Comparison of ENCODE assay signal across 17 cellular contexts in genomic region chr19:13029301-13029880, GRCh38. TPM values are rescaled to one million over a fixed set of nuclear protein-coding genes. Genes with fewer than 3 reads are reported as not detected.
DNase-seq lines count a peak whose midpoint lies in the region; ATAC-seq and TF ChIP-seq lines count a peak whose summit lies in the region.
"Had no signal": no experiment of that assay in that cellular context is flagged by ENCODE, and none has a peak within 500 bp of the region (broad histone marks: within the 10 kb centered on the region; RNA-seq: fewer than 3 reads in every experiment).

No MANE protein-coding gene starts in this region.

- DNase-seq in GM23338 (ENCODE audit: low spot score) (no peak), caudate nucleus (lab: John Stamatoyannopoulos, UW) (no peak), mesenchymal stem cell (no peak), thoracic aorta (ENCODE audit: low spot score) (no peak), NCI-H2171 treated with DMSO at 0.1 percent for 48 hours (lab: John Stamatoyannopoulos, UW) (no peak), DMS53 (lab: John Stamatoyannopoulos, UW) (no peak), globus pallidus (ENCODE audit: low spot score) (no peak)
- DNase-seq in activated CD4-positive, alpha-beta T cell treated with anti-CD3 and anti-CD28 coated beads for 4 hours = no peak
- DNase-seq: amniotic stem cell, cortex of kidney, GDM1, GOT3, kidney, NCI-H1092 treated with DMSO at 0.1 percent for 48 hours, T-cell had no signal

- no peaks in the 10 kb centered on the region for H3K79me1 ChIP-seq in mesenchymal stem cell (replicated peaks; ENCODE audit: low read length, poor library complexity, severe bottlenecking)

- H3K18ac ChIP-seq in mesenchymal stem cell (ENCODE audit: low read depth in 1 of 2, low read length in 2 of 2) = no peak overlapping the region

- H3K9me3 Mint-ChIP-seq in GM23338 = peaks cover 5% of the 10 kb centered on the region; the same call in 1 of the 3 replicates
- H3K9me3 Mint-ChIP-seq: activated CD8-positive, alpha-beta T cell treated with anti-CD3 and anti-CD28 coated beads for 36 hours; T-cell had no signal

- H3K36me3 ChIP-seq in GM23338 (ENCODE audit: insufficient read depth) = no peaks in the 10 kb centered on the region
- H3K36me3 ChIP-seq in mesenchymal stem cell (ENCODE audit: control insufficient read depth in 1 of 2, insufficient read depth in 2 of 2, low read depth in 1 of 2, low read length in 2 of 2) = peaks cover 0 to 74% of the 10 kb centered on the region in 2 experiments
- H3K36me3 ChIP-seq in thoracic aorta = no peaks in the 10 kb centered on the region

- no peak overlapping the region for H3K14ac ChIP-seq in mesenchymal stem cell (ENCODE audit: low read length in 2 of 2)

- H3K4me3 ChIP-seq in GM23338 (no peak overlapping the region), mesenchymal stem cell (ENCODE audit: insufficient read depth in 1 of 2, low read depth in 1 of 2, low read length in 2 of 2) (peak overlapping the region in 1 of 2 experiments; percentile 97), thoracic aorta (peak overlapping the region; percentile 39)
- H3K4me3 ChIP-seq: K562 had no signal

- no peaks in the 10 kb centered on the region; the same call in 2 of the 3 replicates for H3K36me3 Mint-ChIP-seq in GM23338 (ENCODE audit: low read depth)

- no peak overlapping the region for H2BK5ac ChIP-seq in mesenchymal stem cell (ENCODE audit: low read depth, low read length, poor library complexity, severe bottlenecking)

- no peaks in the 10 kb centered on the region for H3K79me2 ChIP-seq in GM23338 (replicated peaks; ENCODE audit: insufficient read depth)

- peak overlapping the region; percentile 99 for H3K9ac ChIP-seq in mesenchymal stem cell (ENCODE audit: low read length)

- H2BK12ac ChIP-seq in mesenchymal stem cell (ENCODE audit: low read length in 2 of 2) = no peak overlapping the region

- H3K9me2 ChIP-seq in GM23338 (ENCODE audit: insufficient read depth) = no peaks in the 10 kb centered on the region

- peaks cover 77% of the 10 kb centered on the region for H3K27me3 Mint-ChIP-seq in GM23338 (ENCODE audit: insufficient read depth, low read depth, poor library complexity)

- H3F3A ChIP-seq in GM23338 (replicated peaks; ENCODE audit: low read depth) = peaks cover 17% of the 10 kb centered on the region

- no peak overlapping the region for H2AK5ac ChIP-seq in mesenchymal stem cell (ENCODE audit: low read length, severe bottlenecking)

- H3K27me3 ChIP-seq in GM23338 (ENCODE audit: insufficient read depth) (peaks cover 84% of the 10 kb centered on the region), mesenchymal stem cell (ENCODE audit: control insufficient read depth in 1 of 2, insufficient read depth in 1 of 2, low read length in 2 of 2) (peaks cover 0 to 50% of the 10 kb centered on the region in 2 experiments), thoracic aorta (replicated peaks; ENCODE audit: insufficient read depth) (no peaks in the 10 kb centered on the region)

- peaks cover 24% of the 10 kb centered on the region for H3K4me1 Mint-ChIP-seq in GM23338

- H3K9me3 ChIP-seq in mesenchymal stem cell (ENCODE audit: control insufficient read depth, low read length) (no peaks in the 10 kb centered on the region), thoracic aorta (no peaks in the 10 kb centered on the region)

- H3K4me1 ChIP-seq in GM23338 (ENCODE audit: insufficient read depth) (peaks cover 24% of the 10 kb centered on the region), mesenchymal stem cell (ENCODE audit: control insufficient read depth, insufficient read depth, low read depth, low read length) (peaks cover 27% of the 10 kb centered on the region), thoracic aorta (ENCODE audit: control insufficient read depth in 1 of 2, low read depth in 2 of 2) (peaks cover 64 to 98% of the 10 kb centered on the region in 2 donors)

- H3K4ac ChIP-seq in mesenchymal stem cell (ENCODE audit: low read depth in 1 of 2, low read length in 2 of 2) = no peak overlapping the region

- no peak overlapping the region for H4K8ac ChIP-seq in mesenchymal stem cell (ENCODE audit: low read length)

- H2AFZ ChIP-seq in GM23338 (no peak overlapping the region), mesenchymal stem cell (ENCODE audit: low read depth, low read length) (no peak overlapping the region)

- H3K4me2 ChIP-seq in GM23338 (no peak overlapping the region), mesenchymal stem cell (ENCODE audit: low read length, poor library complexity, severe bottlenecking) (no peak overlapping the region)

- no peak overlapping the region for H2BK120ac ChIP-seq in mesenchymal stem cell (ENCODE audit: low read depth, low read length)

- TF ChIP-seq CTCF in GM23338 (conservative IDR thresholded peaks at IDR 0.05; ENCODE audit: low read depth in 2 of 2) (no peak), thoracic aorta (IDR thresholded peaks at IDR 0.05) (no peak)

- ATAC-seq in GM23338 (no peak), thoracic aorta (ENCODE audit: insufficient number of reproducible peaks, low FRiP score, low read depth) (no peak)
- ATAC-seq: activated CD8-positive, alpha-beta T cell treated with anti-CD3 and anti-CD28 coated beads for 36 hours; K562; T-cell had no signal

- 58% methylated on average over 6 of the region's 9 CpGs for WGBS in mesenchymal stem cell

- peaks cover 12% of the 10 kb centered on the region; the same call in 1 of the 2 replicates for H4K20me1 ChIP-seq in GM23338 (replicated peaks; ENCODE audit: insufficient read depth)

- no peak overlapping the region for H2BK15ac ChIP-seq in mesenchymal stem cell (ENCODE audit: low read depth, poor library complexity, severe bottlenecking)

- no peak overlapping the region for H3K27ac Mint-ChIP-seq in GM23338
- H3K27ac Mint-ChIP-seq: activated CD8-positive, alpha-beta T cell treated with anti-CD3 and anti-CD28 coated beads for 36 hours; T-cell had no signal

- H3K27ac ChIP-seq in GM23338 (ENCODE audit: low read depth) (no peak overlapping the region), caudate nucleus (ENCODE audit: low read depth, low read length) (peak overlapping the region; percentile 99), mesenchymal stem cell (ENCODE audit: low read length, poor library complexity, severe bottlenecking) (no peak overlapping the region), thoracic aorta (peak overlapping the region; percentile 98 to 99)

- H4K91ac ChIP-seq in mesenchymal stem cell (ENCODE audit: low read length) = no peak overlapping the region

- H3K23ac ChIP-seq in mesenchymal stem cell (ENCODE audit: low read length in 2 of 2) = no peak overlapping the region

- H3K4me3 Mint-ChIP-seq in GM23338 = no peak overlapping the region; the same call in 2 of the 3 replicates
- H3K4me3 Mint-ChIP-seq: activated CD8-positive, alpha-beta T cell treated with anti-CD3 and anti-CD28 coated beads for 36 hours; T-cell had no signal

TF ChIP-seq in GM23338, 12 proteins besides CTCF, POLR2A, EP300 and RAD21:
- no peak for TF ChIP-seq NANOG (IDR thresholded peaks at IDR 0.05; ENCODE audit: borderline replicate concordance)
- peak; percentile 48 for TF ChIP-seq EZH2 (IDR thresholded peaks at IDR 0.05; ENCODE audit: low read depth, unreplicated experiment)
TF ChIP-seq in GM23338: peak in this region for 1.

RNA-seq across cellular contexts. Expression of gene NFIX, which starts 34.1 kb away (rescaled TPM):
- total RNA-seq in GM23338 (2014; rRNA removed; shearing (Covaris generic)) = 0.14 and 1.2 TPM in 2 replicates
- polyA plus RNA-seq in GM23338 (2016; fragmentation: Nextera tagmentation; extraction: Ambion mirVana) = 0.06 and 0.31 TPM in 2 replicates
- 4.6 TPM for polyA plus RNA-seq in mesenchymal stem cell (2013, experiment 1 of 2)
- 4.6 TPM for polyA plus RNA-seq in mesenchymal stem cell (2013, experiment 2 of 2)
- total RNA-seq in thoracic aorta = 100 to 1,000 TPM; 126 to 145 TPM

Comparison
In these comparisons a context has a peak if more than half of its experiments do, and no peak if none do; other contexts are left out.
1. H3K27ac ChIP-seq: peak in caudate nucleus (single experiment) and thoracic aorta (2 of 2); none in GM23338 (single experiment) and mesenchymal stem cell (single experiment).
2. RNA of gene NFIX, which starts 34.1 kb away (total RNA-seq): 126 to 145 TPM in thoracic aorta; 0.14 to 1.2 TPM in GM23338; every median in the first group is over 10 times any median in the second.